ENCODE assay signal across 13 cellular contexts in the genomic region with DNA sequence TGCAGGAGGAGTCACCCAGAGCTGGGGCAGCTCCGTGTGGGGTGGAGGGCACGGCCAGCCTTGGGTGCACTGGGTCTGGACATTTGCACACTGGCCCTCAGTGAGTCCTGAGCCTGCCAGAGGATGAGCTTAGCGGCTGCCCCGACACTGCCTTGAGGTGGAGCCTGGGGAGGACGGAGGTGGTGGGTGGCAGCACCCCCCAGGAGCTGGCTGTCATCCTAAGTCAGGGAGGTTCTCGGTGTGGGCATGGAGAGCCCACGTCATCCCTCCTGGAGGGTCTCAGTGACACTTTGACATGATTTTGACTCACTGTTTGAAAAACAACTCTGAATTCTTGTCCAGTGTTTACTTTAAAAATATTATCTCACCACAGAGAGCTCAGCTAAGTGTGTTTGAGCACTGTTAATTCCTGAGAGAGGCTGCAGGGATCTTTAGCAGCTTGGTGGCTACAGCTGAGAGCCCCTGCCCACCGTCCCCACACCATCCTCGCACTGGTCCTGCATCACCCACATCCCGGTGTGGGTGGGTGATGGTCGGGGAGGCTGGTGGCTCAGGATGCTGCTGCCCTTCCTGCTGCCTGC.
DNase-seq lines count a peak whose midpoint lies in the region; ATAC-seq, FAIRE-seq and TF ChIP-seq lines count a peak whose summit lies in the region.
"Had no signal": no experiment of that assay in that cellular context is flagged by ENCODE, and none has a peak within 500 bp of the region (broad histone marks: within the 10 kb centered on the region; RNA-seq: fewer than 3 reads in every experiment).

No MANE protein-coding gene starts in this region.

- peaks cover 55% of the 10 kb centered on the region for H3K36me3 Mint-ChIP-seq in WTC11

- peaks cover 16% of the 10 kb centered on the region for H3K9me3 Mint-ChIP-seq in WTC11
- H3K9me3 Mint-ChIP-seq: activated T-cell treated with anti-CD3 and anti-CD28 coated beads, Interleukin-2, amount 50 U/mL, for 72 hours had no signal

- peaks cover 53% of the 10 kb centered on the region for H4K20me1 ChIP-seq in smooth muscle cell (ENCODE audit: low read depth)
- H4K20me1 ChIP-seq in PC-9 (ENCODE audit: insufficient read depth), result no peaks in the 10 kb centered on the region

- intact Hi-C loops in PC-9 (cut with micrococcal nuclease; ENCODE audit: unreplicated experiment), result no loop called here

- ATAC-seq in WTC11 (no peak), HG02571 (IDR thresholded peaks at IDR 0.05; ENCODE audit: unreplicated experiment) (no peak), HG03378 (IDR thresholded peaks at IDR 0.05; ENCODE audit: unreplicated experiment) (no peak)
- ATAC-seq: activated T-cell treated with anti-CD3 and anti-CD28 coated beads, Interleukin-2, amount 50 U/mL, for 72 hours had no signal

- H3F3A ChIP-seq in smooth muscle cell (ENCODE audit: low read depth) (peaks cover 4% of the 10 kb centered on the region), PC-9 (ENCODE audit: insufficient read depth, low read depth) (no peaks in the 10 kb centered on the region)

- FAIRE-seq in GM12892 (lab: Jason Lieb, UNC), result peak; percentile 33
- FAIRE-seq: D721Med had no signal

- H2AFZ ChIP-seq in smooth muscle cell (ENCODE audit: low read depth) (no peak overlapping the region), PC-9 (no peak overlapping the region)

- no peak for TF ChIP-seq POLR2A in GM12892 (IDR thresholded peaks at IDR 0.05; ENCODE audit: low read depth, low read length)

- H3K4me1 Mint-ChIP-seq in WTC11, result peaks cover 21% of the 10 kb centered on the region

- DNase-seq in GM12892 (ENCODE audit: insufficient read length) (no peak), WTC11 (ENCODE audit: low spot score) (no peak), glomerular visceral epithelial cell (ENCODE audit: extremely low spot score) (peak; percentile 40), smooth muscle cell (lab: John Stamatoyannopoulos, UW; ENCODE audit: unreplicated experiment) (no peak), PC-9 (no peak)
- DNase-seq: activated CD4-positive, alpha-beta T cell treated with anti-CD3 and anti-CD28 coated beads for 48 hours; activated T-cell treated with anti-CD3 and anti-CD28 coated beads, Interleukin-2, amount 50 U/mL, for 72 hours; NCI-H226; OCI-M1 had no signal

- H3K27me3 ChIP-seq in smooth muscle cell (ENCODE audit: low read depth), result no peaks in the 10 kb centered on the region
- H3K27me3 ChIP-seq in PC-9 (ENCODE audit: insufficient read depth, low read depth), result no peaks in the 10 kb centered on the region
- H3K27me3 ChIP-seq: breast epithelium had no signal

- H3K4me2 ChIP-seq in smooth muscle cell (peak overlapping the region; percentile 28), PC-9 (no peak overlapping the region)

- H3K36me3 ChIP-seq in smooth muscle cell (ENCODE audit: low read depth) (no peaks in the 10 kb centered on the region), PC-9 (ENCODE audit: low read depth) (no peaks in the 10 kb centered on the region)
- H3K36me3 ChIP-seq: breast epithelium had no signal

- 33% methylated on average over 11 of the region's 11 CpGs for WGBS in smooth muscle cell (ENCODE audit: low lambda C conversion rate)

- H3K27ac Mint-ChIP-seq in WTC11, result peak overlapping the region; percentile 68; the same call in 1 of the 2 replicates

- POLR2A ChIA-PET in WTC11 (lab: Charles Lee) (no interaction called here), PC-9 (lab: Charles Lee; ENCODE audit: unreplicated experiment) (interaction anchor here (0.6 kb wide), 1 partner anchor 116 kb away, joined by 5 read pairs; no protein-coding TSS in a partner anchor)

- H3K9me3 ChIP-seq in smooth muscle cell (replicated peaks; ENCODE audit: low read depth), result no peaks in the 10 kb centered on the region
- H3K9me3 ChIP-seq in PC-9 (ENCODE audit: insufficient read depth, low read depth), result no peaks in the 10 kb centered on the region
- H3K9me3 ChIP-seq: breast epithelium had no signal

- H3K79me2 ChIP-seq in smooth muscle cell (ENCODE audit: low read depth) (no peaks in the 10 kb centered on the region), PC-9 (ENCODE audit: low read depth) (no peaks in the 10 kb centered on the region)

- CTCF ChIA-PET in WTC11 (lab: Charles Lee), result interaction anchor here (1.1 kb wide), 1 partner anchor 10 kb away, joined by 3 read pairs; no protein-coding TSS in a partner anchor
- CTCF ChIA-PET in PC-9 (lab: Charles Lee), result no interaction called here

- H3K27me3 Mint-ChIP-seq in WTC11 (ENCODE audit: low read depth), result no peaks in the 10 kb centered on the region

- no peak for TF ChIP-seq CTCF in WTC11 (IDR thresholded peaks at IDR 0.05)
- TF ChIP-seq CTCF in smooth muscle cell (IDR thresholded peaks at IDR 0.05; ENCODE audit: borderline replicate concordance, insufficient read depth, poor library complexity, severe bottlenecking), result no peak
- TF ChIP-seq CTCF in PC-9 (conservative IDR thresholded peaks at IDR 0.05), result no peak

- H3K4me1 ChIP-seq in smooth muscle cell (ENCODE audit: low read depth) (peaks cover 7% of the 10 kb centered on the region), PC-9 (replicated peaks; ENCODE audit: insufficient read depth) (no peaks in the 10 kb centered on the region)
- H3K4me1 ChIP-seq: breast epithelium had no signal

- no peak overlapping the region for H3K9ac ChIP-seq in smooth muscle cell (ENCODE audit: low read depth)

- no peaks in the 10 kb centered on the region for H3K9me2 ChIP-seq in PC-9 (ENCODE audit: insufficient read depth)

- H3K4me3 Mint-ChIP-seq in WTC11, result no peak overlapping the region
- H3K4me3 Mint-ChIP-seq: activated T-cell treated with anti-CD3 and anti-CD28 coated beads, Interleukin-2, amount 50 U/mL, for 72 hours had no signal

- H3K27ac ChIP-seq in smooth muscle cell (ENCODE audit: low read depth), result no peak overlapping the region
- no peak overlapping the region for H3K27ac ChIP-seq in PC-9

- no TSS peak for BruUV-seq in PC-9 (replicated peaks; lab: Mats Ljungman, UMichigan)

- H3K4me3 ChIP-seq in smooth muscle cell (no peak overlapping the region), PC-9 (no peak overlapping the region)
- H3K4me3 ChIP-seq: breast epithelium had no signal

TF ChIP-seq in WTC11, 78 proteins besides CTCF, POLR2A, EP300 and RAD21 (continues in another document):
- TF ChIP-seq ZNF532 (CRISPR knock-in tag; IDR thresholded peaks at IDR 0.05; ENCODE audit: borderline replicate concordance), result no peak
- no peak for TF ChIP-seq ATF1 (CRISPR knock-in tag; IDR thresholded peaks at IDR 0.05)
- TF ChIP-seq, protein P1, sequence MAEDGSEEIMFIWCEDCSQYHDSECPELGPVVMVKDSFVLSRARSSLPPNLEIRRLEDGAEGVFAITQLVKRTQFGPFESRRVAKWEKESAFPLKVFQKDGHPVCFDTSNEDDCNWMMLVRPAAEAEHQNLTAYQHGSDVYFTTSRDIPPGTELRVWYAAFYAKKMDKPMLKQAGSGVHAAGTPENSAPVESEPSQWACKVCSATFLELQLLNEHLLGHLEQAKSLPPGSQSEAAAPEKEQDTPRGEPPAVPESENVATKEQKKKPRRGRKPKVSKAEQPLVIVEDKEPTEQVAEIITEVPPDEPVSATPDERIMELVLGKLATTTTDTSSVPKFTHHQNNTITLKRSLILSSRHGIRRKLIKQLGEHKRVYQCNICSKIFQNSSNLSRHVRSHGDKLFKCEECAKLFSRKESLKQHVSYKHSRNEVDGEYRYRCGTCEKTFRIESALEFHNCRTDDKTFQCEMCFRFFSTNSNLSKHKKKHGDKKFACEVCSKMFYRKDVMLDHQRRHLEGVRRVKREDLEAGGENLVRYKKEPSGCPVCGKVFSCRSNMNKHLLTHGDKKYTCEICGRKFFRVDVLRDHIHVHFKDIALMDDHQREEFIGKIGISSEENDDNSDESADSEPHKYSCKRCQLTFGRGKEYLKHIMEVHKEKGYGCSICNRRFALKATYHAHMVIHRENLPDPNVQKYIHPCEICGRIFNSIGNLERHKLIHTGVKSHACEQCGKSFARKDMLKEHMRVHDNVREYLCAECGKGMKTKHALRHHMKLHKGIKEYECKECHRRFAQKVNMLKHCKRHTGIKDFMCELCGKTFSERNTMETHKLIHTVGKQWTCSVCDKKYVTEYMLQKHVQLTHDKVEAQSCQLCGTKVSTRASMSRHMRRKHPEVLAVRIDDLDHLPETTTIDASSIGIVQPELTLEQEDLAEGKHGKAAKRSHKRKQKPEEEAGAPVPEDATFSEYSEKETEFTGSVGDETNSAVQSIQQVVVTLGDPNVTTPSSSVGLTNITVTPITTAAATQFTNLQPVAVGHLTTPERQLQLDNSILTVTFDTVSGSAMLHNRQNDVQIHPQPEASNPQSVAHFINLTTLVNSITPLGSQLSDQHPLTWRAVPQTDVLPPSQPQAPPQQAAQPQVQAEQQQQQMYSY (CRISPR knock-in tag; IDR thresholded peaks at IDR 0.05), result no peak
- no peak for TF ChIP-seq MYBL2 (CRISPR knock-in tag; IDR thresholded peaks at IDR 0.05)
- TF ChIP-seq RORB (CRISPR knock-in tag; IDR thresholded peaks at IDR 0.05), result no peak
